In genomic region chr2:135931776-135932438, GRCh38 we compare ENCODE assay signal across 10 cellular contexts. TPM values are rescaled to one million over a fixed set of nuclear protein-coding genes. Genes with fewer than 3 reads are reported as not detected.
DNase-seq lines count a peak whose midpoint lies in the region; ATAC-seq and TF ChIP-seq lines count a peak whose summit lies in the region.
"Had no signal": no experiment of that assay in that cellular context is flagged by ENCODE, and none has a peak within 500 bp of the region (broad histone marks: within the 10 kb centered on the region; RNA-seq: fewer than 3 reads in every experiment).

No MANE protein-coding gene starts in this region.

- H3F3A ChIP-seq in GM23248 (ENCODE audit: insufficient read depth) = no peaks in the 10 kb centered on the region

- H3K79me2 ChIP-seq in GM23248 (ENCODE audit: insufficient read depth) = peaks cover 23% of the 10 kb centered on the region

- H3K9me2 ChIP-seq in GM23248 (ENCODE audit: insufficient read depth) = no peaks in the 10 kb centered on the region

- ATAC-seq in activated CD4-positive, alpha-beta T cell treated with anti-CD3 and anti-CD28 coated beads for 36 hours = peak; percentile 33
- ATAC-seq in HG02678 (IDR thresholded peaks at IDR 0.05; ENCODE audit: unreplicated experiment) = peak; percentile 86

- no peaks in the 10 kb centered on the region for H3K27me3 ChIP-seq in GM23248 (replicated peaks; ENCODE audit: insufficient read depth)
- no peaks in the 10 kb centered on the region for H3K27me3 ChIP-seq in brain microvascular endothelial cell (replicated peaks)

- H3K27me3 Mint-ChIP-seq in activated CD4-positive, alpha-beta T cell treated with anti-CD3 and anti-CD28 coated beads for 36 hours = no peaks in the 10 kb centered on the region
- H3K27me3 Mint-ChIP-seq in progenitor cell of endocrine pancreas = no peaks in the 10 kb centered on the region

- peak overlapping the region; percentile 21 for H3K27ac Mint-ChIP-seq in activated CD4-positive, alpha-beta T cell treated with anti-CD3 and anti-CD28 coated beads for 36 hours
- H3K27ac Mint-ChIP-seq in progenitor cell of endocrine pancreas = peak overlapping the region; percentile 20

- H3K9ac ChIP-seq in GM23248 = no peak overlapping the region

- H2AFZ ChIP-seq in GM23248 = no peak overlapping the region

- CTCF ChIA-PET in activated CD4-positive, alpha-beta T cell treated with anti-CD3 and anti-CD28 coated beads for 36 hours (lab: Charles Lee) = interaction anchor here (0.9 kb wide), 1 partner anchor 13 kb away, joined by 3 read pairs; no protein-coding TSS in a partner anchor

- H3K9me3 Mint-ChIP-seq in activated CD4-positive, alpha-beta T cell treated with anti-CD3 and anti-CD28 coated beads for 36 hours (ENCODE audit: low read depth) = no peaks in the 10 kb centered on the region
- H3K9me3 Mint-ChIP-seq in progenitor cell of endocrine pancreas (ENCODE audit: low read depth) = no peaks in the 10 kb centered on the region

- in situ Hi-C loops in GM23248 (cut with MboI) = no loop called here
- in situ Hi-C loops in brain microvascular endothelial cell (cut with HindIII; ENCODE audit: low pct_ligation_motif_present, low sequenced_read_pairs) = no loop called here

- H3K4me3 ChIP-seq in GM23248 (no peak overlapping the region), brain microvascular endothelial cell (ENCODE audit: low read depth, low read length) (no peak overlapping the region)

- no peaks in the 10 kb centered on the region for H3K9me3 ChIP-seq in GM23248 (ENCODE audit: low read depth)

- no peak for DNase-seq in activated CD4-positive, alpha-beta T cell treated with anti-CD3 and anti-CD28 coated beads for 36 hours
- DNase-seq in activated CD4-positive, alpha-beta T cell treated with anti-CD3 and anti-CD28 coated beads, Interleukin-2, amount 50 U/mL, for 48 hours = no peak
- DNase-seq in KG1 (lab: John Stamatoyannopoulos, UW) (peak; percentile 25), progenitor cell of endocrine pancreas (ENCODE audit: low spot score, unreplicated experiment) (no peak), GM23248 (no peak), NCI-H2107 treated with DMSO at 0.1 percent for 48 hours (lab: John Stamatoyannopoulos, UW; ENCODE audit: unreplicated experiment) (no peak), brain microvascular endothelial cell (no peak)
- DNase-seq: cortex of kidney had no signal

- no peak overlapping the region for H3K4me2 ChIP-seq in GM23248 (ENCODE audit: unreplicated experiment)

- H3K27ac ChIP-seq in GM23248 = no peak overlapping the region
- H3K27ac ChIP-seq in brain microvascular endothelial cell = no peak overlapping the region
- H3K27ac ChIP-seq: 22Rv1 had no signal

- intact Hi-C loops in activated CD4-positive, alpha-beta T cell treated with anti-CD3 and anti-CD28 coated beads for 36 hours (cut with DNase I, micrococcal nuclease) = no loop called here

- no peaks in the 10 kb centered on the region for H3K4me1 ChIP-seq in GM23248 (ENCODE audit: insufficient read depth)

- H4K20me1 ChIP-seq in GM23248 (ENCODE audit: insufficient read depth) = 0 out of 2 replicates have a peak, but pooled peaks cover 3% of the 10 kb centered on the region

- POLR2A ChIA-PET in activated CD4-positive, alpha-beta T cell treated with anti-CD3 and anti-CD28 coated beads for 36 hours (lab: Charles Lee) = no interaction called here

- no peak overlapping the region for H3K4me3 Mint-ChIP-seq in activated CD4-positive, alpha-beta T cell treated with anti-CD3 and anti-CD28 coated beads for 36 hours
- no peak overlapping the region for H3K4me3 Mint-ChIP-seq in progenitor cell of endocrine pancreas (ENCODE audit: low read depth)

- H3K36me3 Mint-ChIP-seq in activated CD4-positive, alpha-beta T cell treated with anti-CD3 and anti-CD28 coated beads for 36 hours (ENCODE audit: low read depth) = peaks cover 50% of the 10 kb centered on the region
- H3K36me3 Mint-ChIP-seq in progenitor cell of endocrine pancreas (ENCODE audit: insufficient read depth) = peaks cover 20% of the 10 kb centered on the region

- H3K4me1 Mint-ChIP-seq in activated CD4-positive, alpha-beta T cell treated with anti-CD3 and anti-CD28 coated beads for 36 hours = peaks cover 10% of the 10 kb centered on the region
- H3K4me1 Mint-ChIP-seq in progenitor cell of endocrine pancreas (ENCODE audit: low read depth) = peaks cover 1% of the 10 kb centered on the region

- TF ChIP-seq CTCF in progenitor cell of endocrine pancreas (IDR thresholded peaks at IDR 0.05; ENCODE audit: unreplicated experiment) = no peak
- no peak for TF ChIP-seq CTCF in brain microvascular endothelial cell (IDR thresholded peaks at IDR 0.05; ENCODE audit: low read depth, low read length, missing control alignments)

- peaks cover 46% of the 10 kb centered on the region for H3K36me3 ChIP-seq in GM23248 (ENCODE audit: low read depth)
- H3K36me3 ChIP-seq in brain microvascular endothelial cell (replicated peaks) = peaks cover 7% of the 10 kb centered on the region

RNA-seq across cellular contexts. Expression of gene DARS1, which starts 53.5 kb away (rescaled TPM):
- total RNA-seq in activated CD4-positive, alpha-beta T cell treated with anti-CD3 and anti-CD28 coated beads for 36 hours = 100 to 1,000 TPM; 174 to 190 TPM
- 65.0 and 69.7 TPM in 2 replicates for total RNA-seq in progenitor cell of endocrine pancreas
- total RNA-seq in GM23248 (2014; rRNA removed; shearing (Covaris generic)) = 121 and 144 TPM in 2 replicates
- polyA plus RNA-seq in GM23248 (2016; fragmentation: Nextera tagmentation; extraction: Ambion mirVana) = 109 and 111 TPM in 2 replicates

RNA-seq across cellular contexts. Expression of gene MCM6, which starts 55.7 kb away (rescaled TPM):
- total RNA-seq in activated CD4-positive, alpha-beta T cell treated with anti-CD3 and anti-CD28 coated beads for 36 hours = 100 to 1,000 TPM; 228 to 276 TPM
- 51.9 and 52.3 TPM in 2 replicates for total RNA-seq in progenitor cell of endocrine pancreas
- total RNA-seq in GM23248 (2014; rRNA removed; shearing (Covaris generic)) = 13.7 and 16.4 TPM in 2 replicates
- polyA plus RNA-seq in GM23248 (2016; fragmentation: Nextera tagmentation; extraction: Ambion mirVana) = 21.4 and 22.3 TPM in 2 replicates
